1 cellular context compared by ENCODE assay signal in the genomic region with DNA sequence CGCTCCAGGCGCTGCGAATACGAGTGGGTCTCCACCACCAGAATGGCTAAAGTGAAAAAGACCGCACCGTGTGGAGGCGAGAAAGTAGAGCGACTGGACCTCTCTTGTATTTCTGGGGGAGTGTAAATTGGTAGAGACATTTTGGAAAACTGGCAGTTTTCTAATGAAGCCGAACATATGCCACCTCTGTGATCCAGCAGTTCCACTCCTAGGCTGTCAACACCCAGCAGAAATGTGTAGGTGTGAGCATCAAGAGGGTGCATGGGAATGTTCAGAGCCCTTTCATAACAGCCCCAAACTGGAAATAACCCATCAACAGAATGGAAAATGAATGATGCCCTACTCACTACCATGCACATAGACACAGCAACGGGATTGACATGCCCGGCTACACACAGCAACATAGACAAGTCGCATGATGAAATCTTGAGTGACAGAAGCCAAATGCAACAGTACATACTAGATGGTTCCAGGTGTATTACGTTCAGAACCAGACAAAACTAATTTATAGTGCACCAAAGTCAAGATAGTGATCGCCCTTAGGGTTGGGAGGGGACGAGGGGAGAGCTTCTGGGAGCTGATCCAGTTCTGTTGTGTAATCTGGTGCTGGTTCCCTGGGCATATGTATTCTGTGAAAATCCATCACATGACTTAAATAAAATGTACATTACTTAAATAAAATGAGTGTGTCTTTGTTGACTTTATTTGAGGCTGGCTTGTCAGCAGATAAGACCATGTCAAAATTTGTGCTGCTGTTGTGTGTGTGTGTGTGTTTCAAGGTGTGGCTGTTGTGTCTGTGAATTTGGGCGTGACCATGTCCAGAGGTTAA.
A peak's percentile ranks its signal among the peaks of the same experiment; 100 is the strongest.
TF ChIP-seq lines count a peak whose summit lies in the region.

No MANE protein-coding gene starts in this region.

TF ChIP-seq in K562, 482 proteins besides CTCF, POLR2A, EP300 and RAD21 (continued from another document and continues in another):
- TF ChIP-seq, protein P1, sequence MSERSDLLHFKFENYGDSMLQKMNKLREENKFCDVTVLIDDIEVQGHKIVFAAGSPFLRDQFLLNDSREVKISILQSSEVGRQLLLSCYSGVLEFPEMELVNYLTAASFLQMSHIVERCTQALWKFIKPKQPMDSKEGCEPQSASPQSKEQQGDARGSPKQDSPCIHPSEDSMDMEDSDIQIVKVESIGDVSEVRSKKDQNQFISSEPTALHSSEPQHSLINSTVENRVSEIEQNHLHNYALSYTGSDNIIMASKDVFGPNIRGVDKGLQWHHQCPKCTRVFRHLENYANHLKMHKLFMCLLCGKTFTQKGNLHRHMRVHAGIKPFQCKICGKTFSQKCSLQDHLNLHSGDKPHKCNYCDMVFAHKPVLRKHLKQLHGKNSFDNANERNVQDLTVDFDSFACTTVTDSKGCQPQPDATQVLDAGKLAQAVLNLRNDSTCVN (CRISPR knock-in tag; IDR thresholded peaks at IDR 0.05), result no peak
- TF ChIP-seq, protein P2, sequence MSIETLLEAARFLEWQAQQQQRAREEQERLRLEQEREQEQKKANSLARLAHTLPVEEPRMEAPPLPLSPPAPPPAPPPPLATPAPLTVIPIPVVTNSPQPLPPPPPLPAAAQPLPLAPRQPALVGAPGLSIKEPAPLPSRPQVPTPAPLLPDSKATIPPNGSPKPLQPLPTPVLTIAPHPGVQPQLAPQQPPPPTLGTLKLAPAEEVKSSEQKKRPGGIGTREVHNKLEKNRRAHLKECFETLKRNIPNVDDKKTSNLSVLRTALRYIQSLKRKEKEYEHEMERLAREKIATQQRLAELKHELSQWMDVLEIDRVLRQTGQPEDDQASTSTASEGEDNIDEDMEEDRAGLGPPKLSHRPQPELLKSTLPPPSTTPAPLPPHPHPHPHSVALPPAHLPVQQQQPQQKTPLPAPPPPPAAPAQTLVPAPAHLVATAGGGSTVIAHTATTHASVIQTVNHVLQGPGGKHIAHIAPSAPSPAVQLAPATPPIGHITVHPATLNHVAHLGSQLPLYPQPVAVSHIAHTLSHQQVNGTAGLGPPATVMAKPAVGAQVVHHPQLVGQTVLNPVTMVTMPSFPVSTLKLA (conservative IDR thresholded peaks at IDR 0.05), result peak in 1 of 2 experiments; percentile 45; a peak in 1 of 4 replicates
- no peak for TF ChIP-seq TFAM (CRISPR knock-in tag; conservative IDR thresholded peaks at IDR 0.05)
- no peak for TF ChIP-seq MCM5 (IDR thresholded peaks at IDR 0.05; ENCODE audit: low read depth)
- no peak for TF ChIP-seq NFE2 (IDR thresholded peaks at IDR 0.05; ENCODE audit: low read depth)
- peak; percentile 28 for TF ChIP-seq EP400 (IDR thresholded peaks at IDR 0.05)
- no peak for TF ChIP-seq HCFC1 (IDR thresholded peaks at IDR 0.05; ENCODE audit: low read depth, low read length)
- TF ChIP-seq THRAP3 (IDR thresholded peaks at IDR 0.05; ENCODE audit: borderline replicate concordance), result no peak
- TF ChIP-seq, protein P3, sequence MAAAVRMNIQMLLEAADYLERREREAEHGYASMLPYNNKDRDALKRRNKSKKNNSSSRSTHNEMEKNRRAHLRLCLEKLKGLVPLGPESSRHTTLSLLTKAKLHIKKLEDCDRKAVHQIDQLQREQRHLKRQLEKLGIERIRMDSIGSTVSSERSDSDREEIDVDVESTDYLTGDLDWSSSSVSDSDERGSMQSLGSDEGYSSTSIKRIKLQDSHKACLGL (CRISPR knock-in tag; IDR thresholded peaks at IDR 0.05; ENCODE audit: borderline replicate concordance, poor library complexity, severe bottlenecking), result no peak
- TF ChIP-seq NCOA4 (IDR thresholded peaks at IDR 0.05; ENCODE audit: partially characterized antibody), result no peak
- TF ChIP-seq RAD51 (IDR thresholded peaks at IDR 0.05; ENCODE audit: borderline replicate concordance, low read depth), result peak; percentile 14; the same call in 1 of the 2 replicates
- TF ChIP-seq, protein P4, sequence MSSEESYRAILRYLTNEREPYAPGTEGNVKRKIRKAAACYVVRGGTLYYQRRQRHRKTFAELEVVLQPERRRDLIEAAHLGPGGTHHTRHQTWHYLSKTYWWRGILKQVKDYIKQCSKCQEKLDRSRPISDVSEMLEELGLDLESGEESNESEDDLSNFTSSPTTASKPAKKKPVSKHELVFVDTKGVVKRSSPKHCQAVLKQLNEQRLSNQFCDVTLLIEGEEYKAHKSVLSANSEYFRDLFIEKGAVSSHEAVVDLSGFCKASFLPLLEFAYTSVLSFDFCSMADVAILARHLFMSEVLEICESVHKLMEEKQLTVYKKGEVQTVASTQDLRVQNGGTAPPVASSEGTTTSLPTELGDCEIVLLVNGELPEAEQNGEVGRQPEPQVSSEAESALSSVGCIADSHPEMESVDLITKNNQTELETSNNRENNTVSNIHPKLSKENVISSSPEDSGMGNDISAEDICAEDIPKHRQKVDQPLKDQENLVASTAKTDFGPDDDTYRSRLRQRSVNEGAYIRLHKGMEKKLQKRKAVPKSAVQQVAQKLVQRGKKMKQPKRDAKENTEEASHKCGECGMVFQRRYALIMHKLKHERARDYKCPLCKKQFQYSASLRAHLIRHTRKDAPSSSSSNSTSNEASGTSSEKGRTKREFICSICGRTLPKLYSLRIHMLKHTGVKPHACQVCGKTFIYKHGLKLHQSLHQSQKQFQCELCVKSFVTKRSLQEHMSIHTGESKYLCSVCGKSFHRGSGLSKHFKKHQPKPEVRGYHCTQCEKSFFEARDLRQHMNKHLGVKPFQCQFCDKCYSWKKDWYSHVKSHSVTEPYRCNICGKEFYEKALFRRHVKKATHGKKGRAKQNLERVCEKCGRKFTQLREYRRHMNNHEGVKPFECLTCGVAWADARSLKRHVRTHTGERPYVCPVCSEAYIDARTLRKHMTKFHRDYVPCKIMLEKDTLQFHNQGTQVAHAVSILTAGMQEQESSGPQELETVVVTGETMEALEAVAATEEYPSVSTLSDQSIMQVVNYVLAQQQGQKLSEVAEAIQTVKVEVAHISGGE (CRISPR knock-in tag; IDR thresholded peaks at IDR 0.05), result 0 out of 6 replicates have a peak, but pooled peaks of 1 of the 3 experiments have one; percentile 63
- TF ChIP-seq, protein P5, sequence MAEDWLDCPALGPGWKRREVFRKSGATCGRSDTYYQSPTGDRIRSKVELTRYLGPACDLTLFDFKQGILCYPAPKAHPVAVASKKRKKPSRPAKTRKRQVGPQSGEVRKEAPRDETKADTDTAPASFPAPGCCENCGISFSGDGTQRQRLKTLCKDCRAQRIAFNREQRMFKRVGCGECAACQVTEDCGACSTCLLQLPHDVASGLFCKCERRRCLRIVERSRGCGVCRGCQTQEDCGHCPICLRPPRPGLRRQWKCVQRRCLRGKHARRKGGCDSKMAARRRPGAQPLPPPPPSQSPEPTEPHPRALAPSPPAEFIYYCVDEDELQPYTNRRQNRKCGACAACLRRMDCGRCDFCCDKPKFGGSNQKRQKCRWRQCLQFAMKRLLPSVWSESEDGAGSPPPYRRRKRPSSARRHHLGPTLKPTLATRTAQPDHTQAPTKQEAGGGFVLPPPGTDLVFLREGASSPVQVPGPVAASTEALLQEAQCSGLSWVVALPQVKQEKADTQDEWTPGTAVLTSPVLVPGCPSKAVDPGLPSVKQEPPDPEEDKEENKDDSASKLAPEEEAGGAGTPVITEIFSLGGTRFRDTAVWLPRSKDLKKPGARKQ (CRISPR knock-in tag; IDR thresholded peaks at IDR 0.05), result no peak
- no peak for TF ChIP-seq KDM1A (IDR thresholded peaks at IDR 0.05)
- no peak for TF ChIP-seq HNRNPH1 (optimal IDR thresholded peaks at IDR 0.05; ENCODE audit: low read depth, low read length)
- TF ChIP-seq, protein P6, sequence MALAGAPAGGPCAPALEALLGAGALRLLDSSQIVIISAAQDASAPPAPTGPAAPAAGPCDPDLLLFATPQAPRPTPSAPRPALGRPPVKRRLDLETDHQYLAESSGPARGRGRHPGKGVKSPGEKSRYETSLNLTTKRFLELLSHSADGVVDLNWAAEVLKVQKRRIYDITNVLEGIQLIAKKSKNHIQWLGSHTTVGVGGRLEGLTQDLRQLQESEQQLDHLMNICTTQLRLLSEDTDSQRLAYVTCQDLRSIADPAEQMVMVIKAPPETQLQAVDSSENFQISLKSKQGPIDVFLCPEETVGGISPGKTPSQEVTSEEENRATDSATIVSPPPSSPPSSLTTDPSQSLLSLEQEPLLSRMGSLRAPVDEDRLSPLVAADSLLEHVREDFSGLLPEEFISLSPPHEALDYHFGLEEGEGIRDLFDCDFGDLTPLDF (CRISPR knock-in tag; IDR thresholded peaks at IDR 0.05), result no peak
- TF ChIP-seq, protein P7, sequence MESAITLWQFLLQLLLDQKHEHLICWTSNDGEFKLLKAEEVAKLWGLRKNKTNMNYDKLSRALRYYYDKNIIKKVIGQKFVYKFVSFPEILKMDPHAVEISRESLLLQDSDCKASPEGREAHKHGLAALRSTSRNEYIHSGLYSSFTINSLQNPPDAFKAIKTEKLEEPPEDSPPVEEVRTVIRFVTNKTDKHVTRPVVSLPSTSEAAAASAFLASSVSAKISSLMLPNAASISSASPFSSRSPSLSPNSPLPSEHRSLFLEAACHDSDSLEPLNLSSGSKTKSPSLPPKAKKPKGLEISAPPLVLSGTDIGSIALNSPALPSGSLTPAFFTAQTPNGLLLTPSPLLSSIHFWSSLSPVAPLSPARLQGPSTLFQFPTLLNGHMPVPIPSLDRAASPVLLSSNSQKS (CRISPR knock-in tag; IDR thresholded peaks at IDR 0.05), result no peak
- TF ChIP-seq, protein P8, sequence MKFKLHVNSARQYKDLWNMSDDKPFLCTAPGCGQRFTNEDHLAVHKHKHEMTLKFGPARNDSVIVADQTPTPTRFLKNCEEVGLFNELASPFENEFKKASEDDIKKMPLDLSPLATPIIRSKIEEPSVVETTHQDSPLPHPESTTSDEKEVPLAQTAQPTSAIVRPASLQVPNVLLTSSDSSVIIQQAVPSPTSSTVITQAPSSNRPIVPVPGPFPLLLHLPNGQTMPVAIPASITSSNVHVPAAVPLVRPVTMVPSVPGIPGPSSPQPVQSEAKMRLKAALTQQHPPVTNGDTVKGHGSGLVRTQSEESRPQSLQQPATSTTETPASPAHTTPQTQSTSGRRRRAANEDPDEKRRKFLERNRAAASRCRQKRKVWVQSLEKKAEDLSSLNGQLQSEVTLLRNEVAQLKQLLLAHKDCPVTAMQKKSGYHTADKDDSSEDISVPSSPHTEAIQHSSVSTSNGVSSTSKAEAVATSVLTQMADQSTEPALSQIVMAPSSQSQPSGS (CRISPR knock-in tag; IDR thresholded peaks at IDR 0.05), result no peak
- TF ChIP-seq ESRRA (IDR thresholded peaks at IDR 0.05; ENCODE audit: borderline replicate concordance, low read depth), result no peak
- TF ChIP-seq ZNF197 (CRISPR knock-in tag; IDR thresholded peaks at IDR 0.05; ENCODE audit: low read depth), result 0 out of 2 replicates have a peak, but pooled peaks have one; percentile 34
- TF ChIP-seq ZNF224 (CRISPR knock-in tag; IDR thresholded peaks at IDR 0.05), result no peak
- TF ChIP-seq, protein P9, sequence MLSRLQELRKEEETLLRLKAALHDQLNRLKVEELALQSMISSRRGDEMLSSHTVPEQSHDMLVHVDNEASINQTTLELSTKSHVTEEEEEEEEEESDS (CRISPR knock-in tag; IDR thresholded peaks at IDR 0.05), result no peak
- no peak for TF ChIP-seq MECOM (CRISPR knock-in tag; IDR thresholded peaks at IDR 0.05)
- TF ChIP-seq ZNF75A (CRISPR knock-in tag; IDR thresholded peaks at IDR 0.05), result no peak
- TF ChIP-seq, protein P10, sequence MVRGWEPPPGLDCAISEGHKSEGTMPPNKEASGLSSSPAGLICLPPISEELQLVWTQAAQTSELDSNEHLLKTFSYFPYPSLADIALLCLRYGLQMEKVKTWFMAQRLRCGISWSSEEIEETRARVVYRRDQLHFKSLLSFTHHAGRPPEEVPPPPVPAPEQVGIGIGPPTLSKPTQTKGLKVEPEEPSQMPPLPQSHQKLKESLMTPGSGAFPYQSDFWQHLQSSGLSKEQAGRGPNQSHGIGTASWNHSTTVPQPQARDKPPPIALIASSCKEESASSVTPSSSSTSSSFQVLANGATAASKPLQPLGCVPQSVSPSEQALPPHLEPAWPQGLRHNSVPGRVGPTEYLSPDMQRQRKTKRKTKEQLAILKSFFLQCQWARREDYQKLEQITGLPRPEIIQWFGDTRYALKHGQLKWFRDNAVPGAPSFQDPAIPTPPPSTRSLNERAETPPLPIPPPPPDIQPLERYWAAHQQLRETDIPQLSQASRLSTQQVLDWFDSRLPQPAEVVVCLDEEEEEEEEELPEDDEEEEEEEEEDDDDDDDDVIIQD (CRISPR knock-in tag; IDR thresholded peaks at IDR 0.05), result no peak
- TF ChIP-seq ZNF239 (CRISPR knock-in tag; IDR thresholded peaks at IDR 0.05), result no peak
